In genomic region chr22:19158649-19159048, GRCh38 we compare ENCODE assay signal across 12 cellular contexts. TPM values are rescaled to one million over a fixed set of nuclear protein-coding genes. Genes with fewer than 3 reads are reported as not detected.
"Had no signal": no experiment of that assay in that cellular context is flagged by ENCODE, and none has a peak within 500 bp of the region (broad histone marks: within the 10 kb centered on the region; RNA-seq: fewer than 3 reads in every experiment).

No MANE protein-coding gene starts in this region.

RNA-seq across cellular contexts. Expression of gene GSC2, which starts 8.6 kb away (rescaled TPM):
- total RNA-seq: OCI-LY7, PC-3, PC-9, Peyer's patch, Right ventricle myocardium inferior, Right ventricle myocardium superior, RPMI7951, SJCRH30, SJSA1, SK-MEL-5, T-cell had no signal
- polyA plus RNA-seq: SK-N-SH had no signal

RNA-seq across cellular contexts. Expression of gene TSSK2, which starts 27.5 kb away (rescaled TPM):
- total RNA-seq: OCI-LY7, PC-3, PC-9, Right ventricle myocardium inferior, Right ventricle myocardium superior, RPMI7951, SJCRH30, SJSA1, SK-MEL-5 had no signal
- polyA plus RNA-seq: SK-N-SH had no signal
